2 cellular contexts compared by ENCODE assay signal in genomic region chr2:202721621-202722020, GRCh38.
TF ChIP-seq lines count a peak whose summit lies in the region.

No MANE protein-coding gene starts in this region.

TF ChIP-seq in IMR-90, 13 proteins besides CTCF, POLR2A, EP300 and RAD21 (continued from another document):
- no peak for TF ChIP-seq RCOR1 (IDR thresholded peaks at IDR 0.05; ENCODE audit: insufficient replicate concordance, low read length)
- no peak for TF ChIP-seq MAZ (IDR thresholded peaks at IDR 0.05; ENCODE audit: borderline replicate concordance, low read depth, low read length)
- no peak for TF ChIP-seq ELK1 (IDR thresholded peaks at IDR 0.05; ENCODE audit: borderline replicate concordance, low read depth, low read length)
- TF ChIP-seq USF2 (IDR thresholded peaks at IDR 0.05; ENCODE audit: low read depth, low read length), result no peak
- no peak for TF ChIP-seq CEBPB (IDR thresholded peaks at IDR 0.05; ENCODE audit: low read depth, low read length)
- TF ChIP-seq FOS (IDR thresholded peaks at IDR 0.05; ENCODE audit: low read depth, low read length), result no peak
- TF ChIP-seq RFX5 (IDR thresholded peaks at IDR 0.05; ENCODE audit: low read depth, low read length), result no peak

TF ChIP-seq in HEK293T, 16 proteins besides CTCF, POLR2A, EP300 and RAD21 (continued from another document):
- TF ChIP-seq PKNOX1 (IDR thresholded peaks at IDR 0.05) (no peak), BHLHE40 (IDR thresholded peaks at IDR 0.05; ENCODE audit: borderline replicate concordance) (no peak), SUZ12 (IDR thresholded peaks at IDR 0.05) (no peak), HDGF (IDR thresholded peaks at IDR 0.05; ENCODE audit: borderline replicate concordance) (no peak), NFRKB (IDR thresholded peaks at IDR 0.05) (no peak), LEF1 (IDR thresholded peaks at IDR 0.05; ENCODE audit: borderline replicate concordance) (no peak), L3MBTL2 (conservative IDR thresholded peaks at IDR 0.05) (no peak), FOXM1 (IDR thresholded peaks at IDR 0.05; ENCODE audit: borderline replicate concordance) (no peak), ZNF384 (IDR thresholded peaks at IDR 0.05) (no peak), ARNT (IDR thresholded peaks at IDR 0.05) (no peak), FOXA1 (IDR thresholded peaks at IDR 0.05) (no peak), FOXK2 (IDR thresholded peaks at IDR 0.05) (no peak), CTBP1 (IDR thresholded peaks at IDR 0.05; ENCODE audit: borderline replicate concordance) (no peak)
TF ChIP-seq in HEK293T: peak in this region for 0.
